ENCODE assay signal across 1 cellular context in the genomic region with DNA sequence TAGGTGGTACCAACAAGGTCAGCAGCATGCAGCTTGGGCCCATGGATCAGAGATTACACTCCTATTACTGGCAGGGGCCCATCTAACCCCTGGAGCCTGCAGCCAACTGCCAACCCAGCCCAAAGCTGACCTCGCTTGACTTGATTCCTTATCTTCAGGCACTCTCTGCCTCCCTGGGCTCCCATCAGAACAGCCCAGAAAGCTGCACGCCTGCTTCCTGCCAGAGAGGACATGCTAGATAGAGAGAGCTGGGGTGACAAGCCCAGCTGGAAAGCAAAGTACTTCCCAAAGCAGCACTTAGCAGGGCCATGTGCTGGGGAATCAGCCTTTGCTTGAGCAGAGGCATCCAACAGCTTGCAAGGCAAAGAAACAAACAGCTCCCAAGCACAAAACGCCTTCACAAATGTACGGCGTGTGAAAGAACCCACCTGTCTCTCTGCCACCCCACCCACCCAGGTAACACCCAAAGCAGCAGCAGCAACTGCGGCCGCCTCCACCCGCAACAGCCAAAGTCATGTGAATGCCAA.
A peak's percentile ranks its signal among the peaks of the same experiment; 100 is the strongest.
TF ChIP-seq lines count a peak whose summit lies in the region.

No MANE protein-coding gene starts in this region.

TF ChIP-seq in K562, 482 proteins besides CTCF, POLR2A, EP300 and RAD21 (continued from another document and continues in another):
- TF ChIP-seq HLTF (IDR thresholded peaks at IDR 0.05): no peak
- no peak for TF ChIP-seq CEBPB (tag; IDR thresholded peaks at IDR 0.05)
- TF ChIP-seq MYC (IDR thresholded peaks at IDR 0.05; ENCODE audit: low read depth, low read length): peak; percentile 89
- no peak for TF ChIP-seq MYC (CRISPR knock-in tag; IDR thresholded peaks at IDR 0.05; ENCODE audit: borderline replicate concordance, low read depth)
- TF ChIP-seq, protein P1, sequence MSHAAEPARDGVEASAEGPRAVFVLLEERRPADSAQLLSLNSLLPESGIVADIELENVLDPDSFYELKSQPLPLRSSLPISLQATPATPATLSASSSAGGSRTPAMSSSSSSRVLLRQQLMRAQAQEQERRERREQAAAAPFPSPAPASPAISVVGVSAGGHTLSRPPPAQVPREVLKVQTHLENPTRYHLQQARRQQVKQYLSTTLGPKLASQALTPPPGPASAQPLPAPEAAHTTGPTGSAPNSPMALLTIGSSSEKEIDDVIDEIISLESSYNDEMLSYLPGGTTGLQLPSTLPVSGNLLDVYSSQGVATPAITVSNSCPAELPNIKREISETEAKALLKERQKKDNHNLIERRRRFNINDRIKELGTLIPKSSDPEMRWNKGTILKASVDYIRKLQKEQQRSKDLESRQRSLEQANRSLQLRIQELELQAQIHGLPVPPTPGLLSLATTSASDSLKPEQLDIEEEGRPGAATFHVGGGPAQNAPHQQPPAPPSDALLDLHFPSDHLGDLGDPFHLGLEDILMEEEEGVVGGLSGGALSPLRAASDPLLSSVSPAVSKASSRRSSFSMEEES (CRISPR knock-in tag; IDR thresholded peaks at IDR 0.05): no peak
- TF ChIP-seq EWSR1 (IDR thresholded peaks at IDR 0.05; ENCODE audit: borderline replicate concordance, low read depth, partially characterized antibody): no peak
- TF ChIP-seq ELF4 (CRISPR knock-in tag; IDR thresholded peaks at IDR 0.05): no peak
- TF ChIP-seq, protein P2, sequence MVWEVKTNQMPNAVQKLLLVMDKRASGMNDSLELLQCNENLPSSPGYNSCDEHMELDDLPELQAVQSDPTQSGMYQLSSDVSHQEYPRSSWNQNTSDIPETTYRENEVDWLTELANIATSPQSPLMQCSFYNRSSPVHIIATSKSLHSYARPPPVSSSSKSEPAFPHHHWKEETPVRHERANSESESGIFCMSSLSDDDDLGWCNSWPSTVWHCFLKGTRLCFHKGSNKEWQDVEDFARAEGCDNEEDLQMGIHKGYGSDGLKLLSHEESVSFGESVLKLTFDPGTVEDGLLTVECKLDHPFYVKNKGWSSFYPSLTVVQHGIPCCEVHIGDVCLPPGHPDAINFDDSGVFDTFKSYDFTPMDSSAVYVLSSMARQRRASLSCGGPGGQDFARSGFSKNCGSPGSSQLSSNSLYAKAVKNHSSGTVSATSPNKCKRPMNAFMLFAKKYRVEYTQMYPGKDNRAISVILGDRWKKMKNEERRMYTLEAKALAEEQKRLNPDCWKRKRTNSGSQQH (CRISPR knock-in tag; IDR thresholded peaks at IDR 0.05): no peak
- peak; percentile 92 for TF ChIP-seq ETV1 (tag; conservative IDR thresholded peaks at IDR 0.05; ENCODE audit: low read depth)
- TF ChIP-seq CC2D1A (IDR thresholded peaks at IDR 0.05): peak; percentile 97; the same call in 1 of the 2 replicates
- peak in 1 of 2 experiments; percentile 72; a peak in 1 of 3 replicates for TF ChIP-seq CBX3 (IDR thresholded peaks at IDR 0.05; ENCODE audit: borderline replicate concordance in 1 of 2, low read length in 2 of 2)
- no peak for TF ChIP-seq FOXP1 (CRISPR knock-in tag; IDR thresholded peaks at IDR 0.05)
- TF ChIP-seq SAP30 (IDR thresholded peaks at IDR 0.05; ENCODE audit: borderline replicate concordance, insufficient read depth, low read depth, low read length, poor library complexity, severe bottlenecking): no peak
- no peak for TF ChIP-seq ZNF140 (CRISPR knock-in tag; IDR thresholded peaks at IDR 0.05)
- TF ChIP-seq, protein P3, sequence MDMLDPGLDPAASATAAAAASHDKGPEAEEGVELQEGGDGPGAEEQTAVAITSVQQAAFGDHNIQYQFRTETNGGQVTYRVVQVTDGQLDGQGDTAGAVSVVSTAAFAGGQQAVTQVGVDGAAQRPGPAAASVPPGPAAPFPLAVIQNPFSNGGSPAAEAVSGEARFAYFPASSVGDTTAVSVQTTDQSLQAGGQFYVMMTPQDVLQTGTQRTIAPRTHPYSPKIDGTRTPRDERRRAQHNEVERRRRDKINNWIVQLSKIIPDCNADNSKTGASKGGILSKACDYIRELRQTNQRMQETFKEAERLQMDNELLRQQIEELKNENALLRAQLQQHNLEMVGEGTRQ (CRISPR knock-in tag; IDR thresholded peaks at IDR 0.05): no peak
- peak; percentile 25 for TF ChIP-seq RBBP5 (IDR thresholded peaks at IDR 0.05; ENCODE audit: borderline replicate concordance, insufficient read depth, low read length, poor library complexity, severe bottlenecking)
- TF ChIP-seq ATF1 (CRISPR knock-in tag; IDR thresholded peaks at IDR 0.05): no peak
- no peak for TF ChIP-seq ATF1 (tag; IDR thresholded peaks at IDR 0.05)
- TF ChIP-seq BCL6 (CRISPR knock-in tag; IDR thresholded peaks at IDR 0.05): no peak
- TF ChIP-seq KDM4B (IDR thresholded peaks at IDR 0.05; ENCODE audit: borderline replicate concordance in 2 of 2, low read depth in 1 of 2): no peak
- no peak; the same call in none of the 2 replicates for TF ChIP-seq L3MBTL2 (IDR thresholded peaks at IDR 0.05)
- no peak for TF ChIP-seq HNRNPH1 (optimal IDR thresholded peaks at IDR 0.05; ENCODE audit: low read depth, low read length)
- no peak for TF ChIP-seq SMARCB1 (IDR thresholded peaks at IDR 0.05; ENCODE audit: insufficient read length, low read depth)
- TF ChIP-seq CHD2 (IDR thresholded peaks at IDR 0.05; ENCODE audit: low read depth, low read length): no peak
- no peak for TF ChIP-seq RHOXF2B (CRISPR knock-in tag; conservative IDR thresholded peaks at IDR 0.05)
- TF ChIP-seq, protein P4, sequence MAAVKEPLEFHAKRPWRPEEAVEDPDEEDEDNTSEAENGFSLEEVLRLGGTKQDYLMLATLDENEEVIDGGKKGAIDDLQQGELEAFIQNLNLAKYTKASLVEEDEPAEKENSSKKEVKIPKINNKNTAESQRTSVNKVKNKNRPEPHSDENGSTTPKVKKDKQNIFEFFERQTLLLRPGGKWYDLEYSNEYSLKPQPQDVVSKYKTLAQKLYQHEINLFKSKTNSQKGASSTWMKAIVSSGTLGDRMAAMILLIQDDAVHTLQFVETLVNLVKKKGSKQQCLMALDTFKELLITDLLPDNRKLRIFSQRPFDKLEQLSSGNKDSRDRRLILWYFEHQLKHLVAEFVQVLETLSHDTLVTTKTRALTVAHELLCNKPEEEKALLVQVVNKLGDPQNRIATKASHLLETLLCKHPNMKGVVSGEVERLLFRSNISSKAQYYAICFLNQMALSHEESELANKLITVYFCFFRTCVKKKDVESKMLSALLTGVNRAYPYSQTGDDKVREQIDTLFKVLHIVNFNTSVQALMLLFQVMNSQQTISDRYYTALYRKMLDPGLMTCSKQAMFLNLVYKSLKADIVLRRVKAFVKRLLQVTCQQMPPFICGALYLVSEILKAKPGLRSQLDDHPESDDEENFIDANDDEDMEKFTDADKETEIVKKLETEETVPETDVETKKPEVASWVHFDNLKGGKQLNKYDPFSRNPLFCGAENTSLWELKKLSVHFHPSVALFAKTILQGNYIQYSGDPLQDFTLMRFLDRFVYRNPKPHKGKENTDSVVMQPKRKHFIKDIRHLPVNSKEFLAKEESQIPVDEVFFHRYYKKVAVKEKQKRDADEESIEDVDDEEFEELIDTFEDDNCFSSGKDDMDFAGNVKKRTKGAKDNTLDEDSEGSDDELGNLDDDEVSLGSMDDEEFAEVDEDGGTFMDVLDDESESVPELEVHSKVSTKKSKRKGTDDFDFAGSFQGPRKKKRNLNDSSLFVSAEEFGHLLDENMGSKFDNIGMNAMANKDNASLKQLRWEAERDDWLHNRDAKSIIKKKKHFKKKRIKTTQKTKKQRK (IDR thresholded peaks at IDR 0.05; ENCODE audit: borderline replicate concordance, low read depth, low read length): no peak
- TF ChIP-seq POLR2AphosphoS5 (IDR thresholded peaks at IDR 0.05; ENCODE audit: control insufficient read depth, insufficient read depth, low read depth, low read length): peak; percentile 99
- no peak for TF ChIP-seq ZNF253 (CRISPR knock-in tag; conservative IDR thresholded peaks at IDR 0.05)
- TF ChIP-seq ZEB2 (IDR thresholded peaks at IDR 0.05): peak; percentile 27; the same call in 1 of the 2 replicates
- TF ChIP-seq, protein P5, sequence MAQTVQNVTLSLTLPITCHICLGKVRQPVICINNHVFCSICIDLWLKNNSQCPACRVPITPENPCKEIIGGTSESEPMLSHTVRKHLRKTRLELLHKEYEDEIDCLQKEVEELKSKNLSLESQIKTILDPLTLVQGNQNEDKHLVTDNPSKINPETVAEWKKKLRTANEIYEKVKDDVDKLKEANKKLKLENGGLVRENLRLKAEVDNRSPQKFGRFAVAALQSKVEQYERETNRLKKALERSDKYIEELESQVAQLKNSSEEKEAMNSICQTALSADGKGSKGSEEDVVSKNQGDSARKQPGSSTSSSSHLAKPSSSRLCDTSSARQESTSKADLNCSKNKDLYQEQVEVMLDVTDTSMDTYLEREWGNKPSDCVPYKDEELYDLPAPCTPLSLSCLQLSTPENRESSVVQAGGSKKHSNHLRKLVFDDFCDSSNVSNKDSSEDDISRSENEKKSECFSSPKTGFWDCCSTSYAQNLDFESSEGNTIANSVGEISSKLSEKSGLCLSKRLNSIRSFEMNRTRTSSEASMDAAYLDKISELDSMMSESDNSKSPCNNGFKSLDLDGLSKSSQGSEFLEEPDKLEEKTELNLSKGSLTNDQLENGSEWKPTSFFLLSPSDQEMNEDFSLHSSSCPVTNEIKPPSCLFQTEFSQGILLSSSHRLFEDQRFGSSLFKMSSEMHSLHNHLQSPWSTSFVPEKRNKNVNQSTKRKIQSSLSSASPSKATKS (CRISPR knock-in tag; IDR thresholded peaks at IDR 0.05): no peak
- TF ChIP-seq ZNF174 (CRISPR knock-in tag; IDR thresholded peaks at IDR 0.05): no peak
- TF ChIP-seq SIN3B (IDR thresholded peaks at IDR 0.05; ENCODE audit: low read depth): no peak
- TF ChIP-seq, protein P6, sequence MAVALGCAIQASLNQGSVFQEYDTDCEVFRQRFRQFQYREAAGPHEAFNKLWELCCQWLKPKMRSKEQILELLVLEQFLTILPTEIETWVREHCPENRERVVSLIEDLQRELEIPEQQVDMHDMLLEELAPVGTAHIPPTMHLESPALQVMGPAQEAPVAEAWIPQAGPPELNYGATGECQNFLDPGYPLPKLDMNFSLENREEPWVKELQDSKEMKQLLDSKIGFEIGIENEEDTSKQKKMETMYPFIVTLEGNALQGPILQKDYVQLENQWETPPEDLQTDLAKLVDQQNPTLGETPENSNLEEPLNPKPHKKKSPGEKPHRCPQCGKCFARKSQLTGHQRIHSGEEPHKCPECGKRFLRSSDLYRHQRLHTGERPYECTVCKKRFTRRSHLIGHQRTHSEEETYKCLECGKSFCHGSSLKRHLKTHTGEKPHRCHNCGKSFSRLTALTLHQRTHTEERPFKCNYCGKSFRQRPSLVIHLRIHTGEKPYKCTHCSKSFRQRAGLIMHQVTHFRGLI (CRISPR knock-in tag; IDR thresholded peaks at IDR 0.05): no peak
- TF ChIP-seq ZNF143 (CRISPR knock-in tag; IDR thresholded peaks at IDR 0.05): no peak
- TF ChIP-seq SIN3A (IDR thresholded peaks at IDR 0.05; ENCODE audit: borderline replicate concordance in 2 of 2, control insufficient read depth in 1 of 2, low read depth in 2 of 2, low read length in 2 of 2): no peak
- TF ChIP-seq, protein P7, sequence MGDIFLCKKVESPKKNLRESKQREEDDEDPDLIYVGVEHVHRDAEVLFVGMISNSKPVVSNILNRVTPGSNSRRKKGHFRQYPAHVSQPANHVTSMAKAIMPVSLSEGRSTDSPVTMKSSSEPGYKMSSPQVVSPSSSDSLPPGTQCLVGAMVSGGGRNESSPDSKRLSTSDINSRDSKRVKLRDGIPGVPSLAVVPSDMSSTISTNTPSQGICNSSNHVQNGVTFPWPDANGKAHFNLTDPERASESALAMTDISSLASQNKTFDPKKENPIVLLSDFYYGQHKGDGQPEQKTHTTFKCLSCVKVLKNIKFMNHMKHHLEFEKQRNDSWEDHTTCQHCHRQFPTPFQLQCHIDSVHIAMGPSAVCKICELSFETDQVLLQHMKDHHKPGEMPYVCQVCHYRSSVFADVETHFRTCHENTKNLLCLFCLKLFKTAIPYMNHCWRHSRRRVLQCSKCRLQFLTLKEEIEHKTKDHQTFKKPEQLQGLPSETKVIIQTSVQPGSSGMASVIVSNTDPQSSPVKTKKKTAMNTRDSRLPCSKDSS (IDR thresholded peaks at IDR 0.05; ENCODE audit: low read depth, partially characterized antibody): no peak
- TF ChIP-seq ZFPM2 (CRISPR knock-in tag; IDR thresholded peaks at IDR 0.05): no peak
- peak; percentile 62 for TF ChIP-seq SMAD1 (IDR thresholded peaks at IDR 0.05; ENCODE audit: low read depth, low read length, partially characterized antibody)
- TF ChIP-seq TARDBP (IDR thresholded peaks at IDR 0.05): no peak
- no peak for TF ChIP-seq RB1 (IDR thresholded peaks at IDR 0.05; ENCODE audit: low read depth)
- TF ChIP-seq IRF2 (CRISPR knock-in tag; IDR thresholded peaks at IDR 0.05): no peak
- no peak for TF ChIP-seq ZNF23 (CRISPR knock-in tag; IDR thresholded peaks at IDR 0.05)
- no peak for TF ChIP-seq KLF1 (tag; IDR thresholded peaks at IDR 0.05)
- TF ChIP-seq PML (IDR thresholded peaks at IDR 0.05; ENCODE audit: low read length): peak; percentile 96
- no peak for TF ChIP-seq DLX4 (CRISPR knock-in tag; IDR thresholded peaks at IDR 0.05)
- peak; percentile 83 for TF ChIP-seq HDAC2 (IDR thresholded peaks at IDR 0.05)
- no peak for TF ChIP-seq PHF8 (IDR thresholded peaks at IDR 0.05; ENCODE audit: borderline replicate concordance, low read length)
- TF ChIP-seq, protein P8, sequence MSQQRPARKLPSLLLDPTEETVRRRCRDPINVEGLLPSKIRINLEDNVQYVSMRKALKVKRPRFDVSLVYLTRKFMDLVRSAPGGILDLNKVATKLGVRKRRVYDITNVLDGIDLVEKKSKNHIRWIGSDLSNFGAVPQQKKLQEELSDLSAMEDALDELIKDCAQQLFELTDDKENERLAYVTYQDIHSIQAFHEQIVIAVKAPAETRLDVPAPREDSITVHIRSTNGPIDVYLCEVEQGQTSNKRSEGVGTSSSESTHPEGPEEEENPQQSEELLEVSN (IDR thresholded peaks at IDR 0.05; ENCODE audit: borderline replicate concordance in 1 of 2, extremely low read depth in 1 of 2, insufficient read depth in 1 of 2, insufficient read length in 1 of 2, low read depth in 1 of 2, low read length in 1 of 2, poor library complexity in 1 of 2, severe bottlenecking in 1 of 2): no peak
